In genomic region chr7:107122483-107122882, GRCh38 we compare ENCODE assay signal across 1 cellular context.
TF ChIP-seq lines count a peak whose summit lies in the region.

No MANE protein-coding gene starts in this region.

TF ChIP-seq in IMR-90, 13 proteins besides CTCF, POLR2A, EP300 and RAD21:
- TF ChIP-seq NFE2L2 (IDR thresholded peaks at IDR 0.05; ENCODE audit: low read depth, low read length) (no peak), RFX5 (IDR thresholded peaks at IDR 0.05; ENCODE audit: low read depth, low read length) (no peak), BHLHE40 (IDR thresholded peaks at IDR 0.05; ENCODE audit: low read depth, low read length) (no peak), CHD1 (IDR thresholded peaks at IDR 0.05; ENCODE audit: low read depth, low read length) (no peak), SMC3 (IDR thresholded peaks at IDR 0.05; ENCODE audit: low read depth, low read length) (no peak), ELK1 (IDR thresholded peaks at IDR 0.05; ENCODE audit: borderline replicate concordance, low read depth, low read length) (no peak), USF2 (IDR thresholded peaks at IDR 0.05; ENCODE audit: low read depth, low read length) (no peak), RCOR1 (IDR thresholded peaks at IDR 0.05; ENCODE audit: insufficient replicate concordance, low read length) (no peak), CEBPB (IDR thresholded peaks at IDR 0.05; ENCODE audit: low read depth, low read length) (peak; percentile 81), MXI1 (IDR thresholded peaks at IDR 0.05; ENCODE audit: borderline replicate concordance, low read depth, low read length) (no peak), MAZ (IDR thresholded peaks at IDR 0.05; ENCODE audit: borderline replicate concordance, low read depth, low read length) (no peak), MAFK (IDR thresholded peaks at IDR 0.05; ENCODE audit: low read depth, low read length) (no peak), FOS (IDR thresholded peaks at IDR 0.05; ENCODE audit: low read depth, low read length) (peak; percentile 50; the same call in 1 of the 2 replicates)
